In the genomic region with DNA sequence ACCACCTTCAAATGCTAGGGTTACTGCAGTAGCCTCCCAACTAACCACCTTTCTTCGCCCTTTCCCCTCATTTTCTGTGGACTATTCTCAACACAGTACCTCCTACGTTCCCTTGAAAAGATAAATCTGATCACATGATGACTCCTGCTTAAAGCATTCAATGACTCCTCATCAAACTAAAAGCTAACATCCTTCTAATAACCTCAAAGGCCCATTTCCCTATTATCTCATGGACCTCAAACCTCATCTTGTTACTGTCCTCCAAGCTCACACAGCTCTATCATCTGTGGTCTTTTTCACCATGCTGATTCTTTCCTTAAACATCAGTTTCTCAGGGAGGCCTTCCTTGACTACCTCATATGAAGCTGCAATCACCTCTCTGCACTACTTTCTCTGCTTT, we compare ENCODE assay signal across 26 cellular contexts. TPM values are rescaled to one million over a fixed set of nuclear protein-coding genes. Genes with fewer than 3 reads are reported as not detected.
"Had no signal": no experiment of that assay in that cellular context is flagged by ENCODE, and none has a peak within 500 bp of the region (broad histone marks: within the 10 kb centered on the region; RNA-seq: fewer than 3 reads in every experiment).

No MANE protein-coding gene starts in this region.

- H3K9ac ChIP-seq: parathyroid adenoma had no signal

- H3K4me3 ChIP-seq: esophagus squamous epithelium, right atrium auricular region, vagina had no signal

- H3K36me3 ChIP-seq: esophagus squamous epithelium, right atrium auricular region, thoracic aorta, vagina had no signal

- H3K4me1 ChIP-seq: parathyroid adenoma, right atrium auricular region, vagina had no signal

- H3K27me3 ChIP-seq: esophagus squamous epithelium, right atrium auricular region, vagina had no signal

- H2AFZ ChIP-seq: parathyroid adenoma had no signal

- FAIRE-seq: colon, endometrium, keratinocyte had no signal

- DNase-seq: activated CD4-positive, alpha-beta T cell treated with anti-CD3 and anti-CD28 coated beads, Interleukin-2, amount 50 U/mL, for 1 hour; activated CD8-positive, alpha-beta T cell treated with anti-CD3 and anti-CD28 coated beads for 36 hours; activated naive CD8-positive, alpha-beta T cell treated with anti-CD3 and anti-CD28 coated beads, Interleukin-2, amount 50 U/mL, for 24 hours; activated T-cell treated with anti-CD3 and anti-CD28 coated beads, Interleukin-2, amount 50 U/mL, for 4 hours; dermis blood vessel endothelial cell; effector CD8-positive, alpha-beta T cell; esophagus squamous epithelium; hippocampal formation; left colon; nucleus accumbens; stimulated activated CD4-positive, alpha-beta T cell treated with anti-CD3 and anti-CD28 coated beads, Interleukin-2, amount 100 ng/mL, for 48 hours; stimulated activated naive CD8-positive, alpha-beta T cell treated with anti-CD3 and anti-CD28 coated beads, Interleukin-15, Interleukin-2, amounts not matched to agents 100 U/mL and 50 U/mL, for 24 hours had no signal

- H3K9me3 ChIP-seq: esophagus squamous epithelium, right atrium auricular region, thoracic aorta, vagina had no signal

- H3K27ac ChIP-seq: epithelial cell of prostate, esophagus squamous epithelium, parathyroid adenoma, right atrium auricular region, vagina had no signal

- ATAC-seq: activated CD8-positive, alpha-beta T cell treated with anti-CD3 and anti-CD28 coated beads for 36 hours; activated naive CD8-positive, alpha-beta T cell treated with anti-CD3 and anti-CD28 coated beads, Interleukin-2, amount 50 U/mL, for 24 hours; activated T-cell treated with anti-CD3 and anti-CD28 coated beads, Interleukin-2, amount 50 U/mL, for 4 hours; activated T-helper 17 cell treated with anti-CD3 and anti-CD28 coated beads, Interleukin-2, amount 50 U/mL, for 72 hours; left colon; naive thymus-derived CD4-positive, alpha-beta T cell; stimulated activated naive CD8-positive, alpha-beta T cell treated with anti-CD3 and anti-CD28 coated beads, Interleukin-15, Interleukin-2, amounts not matched to agents 100 U/mL and 50 U/mL, for 24 hours; WTC11 had no signal

- H3K79me2 ChIP-seq: parathyroid adenoma had no signal

RNA-seq across cellular contexts. Expression of a gene that starts 29.6 kb away (rescaled TPM):
- total RNA-seq: activated CD8-positive, alpha-beta T cell treated with anti-CD3 and anti-CD28 coated beads for 36 hours; activated T-cell treated with anti-CD3 and anti-CD28 coated beads, Interleukin-2, amount 50 U/mL, for 4 hours; activated T-helper 17 cell treated with anti-CD3 and anti-CD28 coated beads, Interleukin-2, amount 50 U/mL, for 72 hours; dermis blood vessel endothelial cell; esophagus squamous epithelium; left colon; liver; naive thymus-derived CD4-positive, alpha-beta T cell; pulmonary artery endothelial cell; right atrium auricular region; vagina had no signal
- polyA plus RNA-seq: keratinocyte; liver; naive thymus-derived CD4-positive, alpha-beta T cell; neural cell had no signal
